In genomic region chr10:50604823-50605222, GRCh38 we compare ENCODE assay signal across 9 cellular contexts. TPM values are rescaled to one million over a fixed set of nuclear protein-coding genes. Genes with fewer than 3 reads are reported as not detected.
DNase-seq lines count a peak whose midpoint lies in the region; ATAC-seq and TF ChIP-seq lines count a peak whose summit lies in the region.
"Had no signal": no experiment of that assay in that cellular context is flagged by ENCODE, and none has a peak within 500 bp of the region (broad histone marks: within the 10 kb centered on the region; RNA-seq: fewer than 3 reads in every experiment).

No MANE protein-coding gene starts in this region.

- H3K56ac ChIP-seq in IMR-90 (ENCODE audit: extremely low read depth, insufficient read depth, low read length) = no peak overlapping the region

- peak overlapping the region; percentile 75 for H3K27ac ChIP-seq in ACC112 (ENCODE audit: low read depth, low read length)
- H3K27ac ChIP-seq in IMR-90 (ENCODE audit: insufficient read depth, low read length) = peak overlapping the region; percentile 76; the same call in 1 of the 2 replicates
- H3K27ac ChIP-seq in breast epithelium = peak overlapping the region; percentile 27 to 61
- peak overlapping the region; percentile 47 for H3K27ac ChIP-seq in muscle layer of duodenum (ENCODE audit: low read length)

- BruUV-seq in IMR-90 (replicated peaks; lab: Mats Ljungman, UMichigan) = no TSS peak

- no peak overlapping the region for H2BK15ac ChIP-seq in IMR-90 (ENCODE audit: low read depth, low read length)

- CTCF ChIA-PET in IMR-90 (lab: Yijun Ruan, JAX) = interaction anchor here (0.8 to 1.2 kb wide), 2 partner anchors 17 to 19 kb away, joined by 3 read pairs; partner anchors contain the start of gene SGMS1

- peak overlapping the region in 1 of 2 experiments; percentile 65; a peak in 2 of 4 replicates for H4K8ac ChIP-seq in IMR-90 (ENCODE audit: low read depth in 2 of 2, low read length in 2 of 2)

- no peak overlapping the region for H2BK20ac ChIP-seq in IMR-90 (ENCODE audit: low read depth, low read length)

- peak overlapping the region; percentile 42; the same call in 1 of the 2 replicates for H3K4ac ChIP-seq in IMR-90 (ENCODE audit: low read depth, low read length)

- dilution Hi-C loops in IMR-90 (cut with HindIII; ENCODE audit: low sequenced_read_pairs, unreplicated experiment) = no loop called here

- H2AK5ac ChIP-seq in IMR-90 (ENCODE audit: low read depth, low read length) = no peak overlapping the region

- peak overlapping the region; percentile 79 for H3K4me2 ChIP-seq in IMR-90 (ENCODE audit: low read depth, low read length)

- peak overlapping the region; percentile 85 for H2BK5ac ChIP-seq in IMR-90 (ENCODE audit: low read depth, low read length, poor library complexity, severe bottlenecking)

- no peak; the same call in 1 of the 2 replicates for ATAC-seq in IMR-90 (ENCODE audit: low read depth)
- no peak for ATAC-seq in GM21529 (IDR thresholded peaks at IDR 0.05; ENCODE audit: unreplicated experiment)

- peaks cover 20% of the 10 kb centered on the region; the same call in 1 of the 2 replicates for H4K20me1 ChIP-seq in IMR-90 (ENCODE audit: insufficient read depth, low read length)

- no peak overlapping the region for H3K23ac ChIP-seq in IMR-90 (ENCODE audit: low read depth, low read length)

- no peak for TF ChIP-seq RAD21 in IMR-90 (IDR thresholded peaks at IDR 0.05; ENCODE audit: low read length)

- H3K9ac ChIP-seq in IMR-90 (ENCODE audit: low read depth, low read length) = no peak overlapping the region

- DNase-seq in IMR-90 (no peak), breast epithelium (ENCODE audit: low spot score in 2 of 2) (no peak), NCI-H524 treated with DMSO at 0.1 percent for 48 hours (lab: John Stamatoyannopoulos, UW) (no peak), kidney glomerular epithelial cell (lab: John Stamatoyannopoulos, UW) (no peak), SIG-M5 (lab: John Stamatoyannopoulos, UW) (no peak)
- DNase-seq: stimulated activated CD4-positive, alpha-beta T cell treated with anti-CD3 and anti-CD28 coated beads, Interleukin-4, amount 100 ng/mL, for 1 hour had no signal

- H3K4me3 ChIP-seq in ACC112 (ENCODE audit: low read depth, low read length) (peak overlapping the region; percentile 61), IMR-90 (ENCODE audit: insufficient read depth, low read depth, low read length) (no peak overlapping the region), breast epithelium (peak overlapping the region in 1 of 3 donors; percentile 1), muscle layer of duodenum (ENCODE audit: low read depth in 1 of 2, low read length in 2 of 2) (no peak overlapping the region)

- TF ChIP-seq CTCF in IMR-90 (conservative IDR thresholded peaks at IDR 0.05; ENCODE audit: low read depth, low read length) (no peak), breast epithelium (IDR thresholded peaks at IDR 0.05) (no peak)

- peaks cover 63% of the 10 kb centered on the region for H3K4me1 ChIP-seq in ACC112 (ENCODE audit: control insufficient read depth, insufficient read depth, low read length, unreplicated experiment)
- H3K4me1 ChIP-seq in IMR-90 (ENCODE audit: control insufficient read depth, insufficient read depth, low read length) = peaks cover 17% of the 10 kb centered on the region
- H3K4me1 ChIP-seq in breast epithelium = peaks cover 0 to 26% of the 10 kb centered on the region in 2 donors
- H3K4me1 ChIP-seq in muscle layer of duodenum (ENCODE audit: control insufficient read depth in 1 of 2, insufficient read depth in 2 of 2, low read length in 2 of 2) = peaks cover 21 to 50% of the 10 kb centered on the region in 2 donors

- H3K79me1 ChIP-seq in IMR-90 (ENCODE audit: low read depth in 1 of 2, low read length in 2 of 2) = peaks cover 20 to 60% of the 10 kb centered on the region in 2 experiments

- H2AFZ ChIP-seq in ACC112 (ENCODE audit: low read length, unreplicated experiment) = peak overlapping the region; percentile 33
- H2AFZ ChIP-seq in IMR-90 (replicated peaks; ENCODE audit: low read length, poor library complexity) = no peak overlapping the region

- H3K9me1 ChIP-seq in IMR-90 (ENCODE audit: insufficient read depth, low read length) = peaks cover 11% of the 10 kb centered on the region

- peak overlapping the region; percentile 66 for H3K18ac ChIP-seq in IMR-90 (ENCODE audit: low read depth, low read length)

- POLR2A ChIA-PET in IMR-90 (lab: Charles Lee; ENCODE audit: unreplicated experiment) = interaction anchor here (0.5 to 0.7 kb wide), 2 partner anchors 9 to 20 kb away, joined by 4 to 8 read pairs; no protein-coding TSS in a partner anchor

- peak overlapping the region; percentile 63; the same call in 1 of the 2 replicates for H4K91ac ChIP-seq in IMR-90 (ENCODE audit: insufficient read depth, low read depth, low read length)

- 0 out of 2 replicates have a peak overlapping the region, but pooled peaks have one; percentile 16 for H2BK120ac ChIP-seq in IMR-90 (ENCODE audit: low read depth, low read length)

- no peak overlapping the region for H3K14ac ChIP-seq in IMR-90 (replicated peaks; ENCODE audit: low read depth, low read length)

- H3K27me3 ChIP-seq in ACC112 (ENCODE audit: insufficient read depth, low read length) = no peaks in the 10 kb centered on the region
- no peaks in the 10 kb centered on the region for H3K27me3 ChIP-seq in IMR-90 (ENCODE audit: control insufficient read depth, insufficient read depth, low read length)
- H3K27me3 ChIP-seq in breast epithelium = no peaks in the 10 kb centered on the region
- H3K27me3 ChIP-seq in muscle layer of duodenum (ENCODE audit: low read depth, low read length) = no peaks in the 10 kb centered on the region

- TF ChIP-seq POLR2A in IMR-90 (IDR thresholded peaks at IDR 0.05; ENCODE audit: low read depth, low read length) = no peak
- TF ChIP-seq POLR2A in breast epithelium (IDR thresholded peaks at IDR 0.05) = no peak

- H3K36me3 ChIP-seq in ACC112 (ENCODE audit: insufficient read depth, low read length) = no peaks in the 10 kb centered on the region
- H3K36me3 ChIP-seq in IMR-90 (ENCODE audit: control insufficient read depth, insufficient read depth, low read length) = no peaks in the 10 kb centered on the region
- no peaks in the 10 kb centered on the region for H3K36me3 ChIP-seq in breast epithelium
- H3K36me3 ChIP-seq in muscle layer of duodenum (ENCODE audit: control insufficient read depth in 1 of 2, insufficient read depth in 2 of 2, low read length in 2 of 2) = no peaks in the 10 kb centered on the region

- intact Hi-C loops in IMR-90 (cut with micrococcal nuclease) = loop anchor here (5.0 kb wide), 1 partner anchor 53 kb away; no protein-coding TSS in a partner anchor
- intact Hi-C loops in breast epithelium (cut with DNase I; ENCODE audit: low total_unique reads) = no loop called here

- no CpG with 5 or more reads among the region's 3 CpGs for WGBS in IMR-90 (ENCODE audit: extremely low coverage in 2 of 2, insufficient read length in 1 of 2), 2 experiments

- peak overlapping the region; percentile 47; the same call in 1 of the 2 replicates for H4K5ac ChIP-seq in IMR-90 (ENCODE audit: low read depth, low read length)

- no peak overlapping the region for H2AK9ac ChIP-seq in IMR-90 (replicated peaks; ENCODE audit: low read depth, low read length, poor library complexity)

- H3K79me2 ChIP-seq in ACC112 (ENCODE audit: control insufficient read depth, insufficient read depth, low read length, unreplicated experiment) = peaks cover 19% of the 10 kb centered on the region

- no peaks in the 10 kb centered on the region for H3K9me3 ChIP-seq in IMR-90 (ENCODE audit: control insufficient read depth, insufficient read depth, low read length)
- no peaks in the 10 kb centered on the region for H3K9me3 ChIP-seq in breast epithelium
- no peaks in the 10 kb centered on the region for H3K9me3 ChIP-seq in muscle layer of duodenum (ENCODE audit: control insufficient read depth in 1 of 2, low read length in 2 of 2)

- in situ Hi-C loops in IMR-90 (cut with MboI; ENCODE audit: low sequenced_read_pairs) = no loop called here

TF ChIP-seq in IMR-90, 13 proteins besides CTCF, POLR2A, EP300 and RAD21:
- TF ChIP-seq BHLHE40 (IDR thresholded peaks at IDR 0.05; ENCODE audit: low read depth, low read length) = peak; percentile 44; the same call in 1 of the 2 replicates
- no peak for TF ChIP-seq MAZ (IDR thresholded peaks at IDR 0.05; ENCODE audit: borderline replicate concordance, low read depth, low read length)

RNA-seq across cellular contexts. Expression of gene SGMS1, which starts 18.9 kb away (rescaled TPM):
- total RNA-seq in IMR-90 (2012; rRNA removed) = 26.7 and 30.8 TPM in 2 replicates
- 9.8 and 12.1 TPM in 2 replicates for polyA plus RNA-seq in IMR-90 (2012; rRNA removed)
- polyA plus RNA-seq in IMR-90 (2012; cell fraction: cytosol; rRNA removed) = 7.5 and 12.1 TPM in 2 replicates
- polyA plus RNA-seq in IMR-90 (2012; cell fraction: nucleus; rRNA removed; ENCODE audit: low replicate concordance) = 6.0 and 7.7 TPM in 2 replicates
- total RNA-seq in breast epithelium = 100 to 1,000 TPM in 1 of 3 donors, 10 to 100 TPM in 2; 66.5 to 114 (median 80.1) TPM
